Comparison of ENCODE assay signal across 17 cellular contexts in genomic region chr2:20613342-20613916, GRCh38. TPM values are rescaled to one million over a fixed set of nuclear protein-coding genes. Genes with fewer than 3 reads are reported as not detected.
DNase-seq lines count a peak whose midpoint lies in the region; ATAC-seq and TF ChIP-seq lines count a peak whose summit lies in the region.
"Had no signal": no experiment of that assay in that cellular context is flagged by ENCODE, and none has a peak within 500 bp of the region (broad histone marks: within the 10 kb centered on the region; RNA-seq: fewer than 3 reads in every experiment).

No MANE protein-coding gene starts in this region.

- peaks cover 30% of the 10 kb centered on the region for H3K4me1 Mint-ChIP-seq in MCF 10A (ENCODE audit: insufficient read depth, unreplicated experiment)

- H3K4me1 ChIP-seq in breast epithelium (peaks cover 29 to 37% of the 10 kb centered on the region in 2 donors), heart right ventricle (peaks cover 65 to 100% (median 97%) of the 10 kb centered on the region in 9 donors), aorta (ENCODE audit: control insufficient read depth in 1 of 2, insufficient read depth in 2 of 2, low read length in 2 of 2) (peaks cover 2 to 5% of the 10 kb centered on the region in 2 donors)
- H3K4me1 ChIP-seq: Caco-2 had no signal

- no peaks in the 10 kb centered on the region for H3K27me3 ChIP-seq in breast epithelium
- no peaks in the 10 kb centered on the region for H3K27me3 ChIP-seq in heart right ventricle
- no peaks in the 10 kb centered on the region for H3K27me3 ChIP-seq in aorta (ENCODE audit: control insufficient read depth in 1 of 2, insufficient read depth in 2 of 2, low read length in 1 of 2)
- H3K27me3 ChIP-seq: SJSA1 had no signal

- TF ChIP-seq CTCF in breast epithelium (IDR thresholded peaks at IDR 0.05) (no peak), MCF 10A (IDR thresholded peaks at IDR 0.05; ENCODE audit: unreplicated experiment) (no peak), heart right ventricle (IDR thresholded peaks at IDR 0.05) (no peak)

- no peak for TF ChIP-seq POLR2A in breast epithelium (IDR thresholded peaks at IDR 0.05)

- POLR2A ChIA-PET in MCF 10A (lab: Yijun Ruan, JAX), result interaction anchor here (1.1 kb wide), 1 partner anchor 13 kb away, joined by 4 read pairs; no protein-coding TSS in a partner anchor

- H3K27me3 Mint-ChIP-seq in MCF 10A (ENCODE audit: insufficient read depth, unreplicated experiment), result no peaks in the 10 kb centered on the region

- H3K27ac ChIP-seq in breast epithelium (peak overlapping the region; percentile 90 to 97), heart right ventricle (peak overlapping the region; percentile 1 to 98 (median 94)), aorta (ENCODE audit: low read depth in 1 of 2, low read length in 2 of 2) (no peak overlapping the region)
- H3K27ac ChIP-seq: SJSA1, VCaP had no signal

- no peaks in the 10 kb centered on the region for H3K9me3 ChIP-seq in breast epithelium
- no peaks in the 10 kb centered on the region for H3K9me3 ChIP-seq in heart right ventricle
- no peaks in the 10 kb centered on the region for H3K9me3 ChIP-seq in aorta (ENCODE audit: control insufficient read depth, low read length)
- H3K9me3 ChIP-seq: Caco-2, SJSA1 had no signal

- H3K4me3 Mint-ChIP-seq in MCF 10A (ENCODE audit: unreplicated experiment), result no peak overlapping the region
- H3K4me3 Mint-ChIP-seq: neural crest cell had no signal

- 64 to 70% methylated on average over 12 of the region's 12 CpGs for WGBS in heart right ventricle, 2 donors
- WGBS in aorta, 2 donors, result 84 to 87% methylated on average over 12 of the region's 12 CpGs

- H3K9me3 Mint-ChIP-seq in MCF 10A (ENCODE audit: unreplicated experiment), result peaks cover 4% of the 10 kb centered on the region

- CTCF ChIA-PET in MCF 10A (lab: Yijun Ruan, JAX), result interaction anchor here (0.6 to 2.6 kb wide), 4 partner anchors 16 to 171 kb away, joined by 3 to 8 read pairs (median 4); no protein-coding TSS in a partner anchor

- H3K36me3 ChIP-seq in breast epithelium (no peaks in the 10 kb centered on the region), heart right ventricle (no peaks in the 10 kb centered on the region), aorta (ENCODE audit: control insufficient read depth in 1 of 2, insufficient read depth in 2 of 2, low read length in 1 of 2) (no peaks in the 10 kb centered on the region)

- intact Hi-C loops in breast epithelium (cut with DNase I; ENCODE audit: low total_unique reads) (loop anchor here (10.0 kb wide), 1 partner anchor 59 kb away; no protein-coding TSS in a partner anchor), MCF 10A (cut with micrococcal nuclease) (no loop called here), heart right ventricle (cut with DNase I) (loop anchor here in 2 of 10 donors (5.0 kb wide), 2 partner anchors 36 to 81 kb away; no protein-coding TSS in a partner anchor), posterior cingulate gyrus (cut with DNase I) (no loop called here), aorta (cut with DNase I) (loop anchor here in 1 of 2 donors (10.0 kb wide), 1 partner anchor 99 kb away; no protein-coding TSS in a partner anchor)

- no TSS peak for BruUV-seq in MCF 10A (replicated peaks; lab: Mats Ljungman, UMichigan)

- DNase-seq in breast epithelium (ENCODE audit: low spot score in 2 of 2) (peak in 1 of 2 donors; percentile 36), MCF 10A (ENCODE audit: unreplicated experiment) (no peak), heart right ventricle (peak in 1 of 2 donors; percentile 24), posterior cingulate gyrus (peak in 6 of 10 donors; percentile 5 to 82 (median 26)), aorta (peak; percentile 36 to 67)
- DNase-seq in activated T-cell treated with anti-CD3 and anti-CD28 coated beads, Interleukin-2, amount 50 U/mL, for 1 hour, result no peak
- DNase-seq: ACHN, anterior cingulate cortex, KG1, kidney glomerular epithelial cell, NCI-H187 treated with DMSO at 0.1 percent for 48 hours had no signal

- H3K27ac Mint-ChIP-seq in MCF 10A (ENCODE audit: low read depth, unreplicated experiment), result no peak overlapping the region

- H3K4me3 ChIP-seq in breast epithelium, result no peak overlapping the region
- H3K4me3 ChIP-seq in heart right ventricle, result no peak overlapping the region
- no peak overlapping the region for H3K4me3 ChIP-seq in aorta (ENCODE audit: low read length in 2 of 2)
- H3K4me3 ChIP-seq: SJSA1 had no signal

- no peak for ATAC-seq in heart right ventricle
- no peak for ATAC-seq in aorta (ENCODE audit: low FRiP score)
- ATAC-seq in GM18520 (IDR thresholded peaks at IDR 0.05; ENCODE audit: unreplicated experiment), result no peak
- ATAC-seq in GM19467 (IDR thresholded peaks at IDR 0.05; ENCODE audit: unreplicated experiment), result no peak

- no peaks in the 10 kb centered on the region for H3K36me3 Mint-ChIP-seq in MCF 10A (ENCODE audit: insufficient read depth, unreplicated experiment)

RNA-seq across cellular contexts. Expression of gene HS1BP3, which starts 37.5 kb away (rescaled TPM):
- total RNA-seq in breast epithelium (10 to 100 TPM; 19.0 to 31.8 (median 25.9) TPM), MCF 10A (2022) (10.0 and 25.1 TPM in 2 replicates), heart right ventricle (10 to 100 TPM; 11.3 to 26.3 (median 16.1) TPM), aorta (10 to 100 TPM; 34.8 to 42.3 TPM)
- polyA plus RNA-seq in heart right ventricle (10 to 100 TPM; 16.8 to 24.6 TPM), aorta (10 to 100 TPM; 27.5 to 33.6 TPM)

RNA-seq across cellular contexts. Expression of gene GDF7, which starts 53.5 kb away (rescaled TPM):
- total RNA-seq in breast epithelium (under 1 TPM; under 0.01 to 0.15 (median under 0.01) TPM), MCF 10A (2022) (not detected in 2 replicates), heart right ventricle (1 to 10 TPM in 1 of 10 donors, under 1 TPM in 9; 0.10 to 1.2 (median 0.66) TPM), aorta (10 to 100 TPM; 15.9 to 16.4 TPM)
- polyA plus RNA-seq in heart right ventricle (under 1 TPM; 0.17 to 0.37 TPM), aorta (10 to 100 TPM in 1 of 2 donors, 1 to 10 TPM in 1; 4.1 to 15.6 TPM)

Comparison
In these comparisons a context has a peak if more than half of its experiments do, and no peak if none do; other contexts are left out.
1. DNase-seq: peak in posterior cingulate gyrus (6 of 10) and aorta (2 of 2); none in MCF 10A (single experiment) and activated T-cell treated with anti-CD3 and anti-CD28 coated beads, Interleukin-2, amount 50 U/mL, for 1 hour (single experiment).
2. H3K27ac ChIP-seq: peak in breast epithelium (2 of 2) and heart right ventricle (10 of 10); none in aorta (0 of 2).
3. RNA of gene GDF7, which starts 53.5 kb away (total RNA-seq): 15.9 to 16.4 TPM in aorta; 0.10 to 1.2 TPM in heart right ventricle, under 0.01 to 0.15 TPM in breast epithelium and not detected in MCF 10A; every median in the first group is over 4 times any median in the second.